In genomic region chr6:138989098-138989983, GRCh38 we compare ENCODE assay signal across 11 cellular contexts. TPM values are rescaled to one million over a fixed set of nuclear protein-coding genes. Genes with fewer than 3 reads are reported as not detected.
DNase-seq lines count a peak whose midpoint lies in the region; ATAC-seq and TF ChIP-seq lines count a peak whose summit lies in the region.
"Had no signal": no experiment of that assay in that cellular context is flagged by ENCODE, and none has a peak within 500 bp of the region (broad histone marks: within the 10 kb centered on the region; RNA-seq: fewer than 3 reads in every experiment).

No MANE protein-coding gene starts in this region.

- no peaks in the 10 kb centered on the region for H3K27me3 Mint-ChIP-seq in activated naive CD8-positive, alpha-beta T cell
- H3K27me3 Mint-ChIP-seq in neural crest cell (ENCODE audit: low read depth), result no peaks in the 10 kb centered on the region

- H3K27me3 ChIP-seq in Loucy (ENCODE audit: insufficient read depth, low read length, poor library complexity, severe bottlenecking), result no peaks in the 10 kb centered on the region

- peaks cover 10% of the 10 kb centered on the region for H3K4me1 Mint-ChIP-seq in activated naive CD8-positive, alpha-beta T cell (ENCODE audit: low read depth)
- peaks cover 23% of the 10 kb centered on the region for H3K4me1 Mint-ChIP-seq in neural crest cell

- no peaks in the 10 kb centered on the region for H3K9me3 Mint-ChIP-seq in activated naive CD8-positive, alpha-beta T cell (ENCODE audit: low read depth)
- no peaks in the 10 kb centered on the region for H3K9me3 Mint-ChIP-seq in neural crest cell

- H3F3A ChIP-seq in Loucy (ENCODE audit: low read depth), result no peaks in the 10 kb centered on the region

- H4K20me1 ChIP-seq in Loucy (ENCODE audit: insufficient read depth, low read length, poor library complexity, severe bottlenecking), result peaks cover 32% of the 10 kb centered on the region

- peaks cover 33% of the 10 kb centered on the region for H3K79me2 ChIP-seq in Loucy (ENCODE audit: insufficient read depth, low read length)

- peak overlapping the region; percentile 72; the same call in 1 of the 2 replicates for H2AFZ ChIP-seq in Loucy (ENCODE audit: low read length)

- peak overlapping the region; percentile 68 for H3K4me2 ChIP-seq in Loucy (ENCODE audit: low read depth, low read length, poor library complexity, severe bottlenecking)

- no peaks in the 10 kb centered on the region for H3K9me3 ChIP-seq in Loucy (ENCODE audit: insufficient read depth, low read depth, low read length)
- H3K9me3 ChIP-seq: thoracic aorta had no signal

- H3K9me2 ChIP-seq in Loucy (replicated peaks; ENCODE audit: low read depth, low read length), result no peaks in the 10 kb centered on the region

- peak overlapping the region; percentile 93 for H3K27ac Mint-ChIP-seq in activated naive CD8-positive, alpha-beta T cell
- no peak overlapping the region for H3K27ac Mint-ChIP-seq in neural crest cell (ENCODE audit: unreplicated experiment)

- no peak overlapping the region for H3K9ac ChIP-seq in Loucy (ENCODE audit: low read depth, low read length, poor library complexity, severe bottlenecking)

- DNase-seq in NCI-H1417 (lab: John Stamatoyannopoulos, UW) (peak in 2 of 3 experiments; percentile 48 to 75), NCI-H1417 treated with DMSO at 0.1 percent for 48 hours (lab: John Stamatoyannopoulos, UW) (no peak), neural crest cell (ENCODE audit: low read depth, low spot score) (no peak), HPDE6-E6E7 (ENCODE audit: extremely low spot score) (no peak), pons (ENCODE audit: low spot score) (no peak)
- DNase-seq: activated CD4-positive, alpha-beta T cell treated with anti-CD3 and anti-CD28 coated beads for 48 hours; activated naive CD4-positive, alpha-beta T cell treated with Interleukin-2 at 50 U/mL for 16 hours had no signal

- H3K36me3 ChIP-seq in Loucy (ENCODE audit: insufficient read depth, low read length), result no peaks in the 10 kb centered on the region
- H3K36me3 ChIP-seq: thoracic aorta had no signal

- H3K36me3 Mint-ChIP-seq in activated naive CD8-positive, alpha-beta T cell, result no peaks in the 10 kb centered on the region
- H3K36me3 Mint-ChIP-seq in neural crest cell (ENCODE audit: low read depth), result no peaks in the 10 kb centered on the region

- no peak for ATAC-seq in HG02885 (IDR thresholded peaks at IDR 0.05; ENCODE audit: poor library complexity, unreplicated experiment)

- peak overlapping the region; percentile 91 for H3K4me3 Mint-ChIP-seq in activated naive CD8-positive, alpha-beta T cell
- peak overlapping the region; percentile 90 for H3K4me3 Mint-ChIP-seq in neural crest cell

- peak overlapping the region; percentile 92 for H3K4me3 ChIP-seq in Loucy (ENCODE audit: low read length, poor library complexity, severe bottlenecking)

- TF ChIP-seq CTCF in Loucy (conservative IDR thresholded peaks at IDR 0.05; ENCODE audit: low read length) (no peak), neural crest cell (conservative IDR thresholded peaks at IDR 0.05) (no peak)

- H3K4me1 ChIP-seq in Loucy (ENCODE audit: insufficient read depth, low read length, poor library complexity, severe bottlenecking), result peaks cover 29% of the 10 kb centered on the region

RNA-seq across cellular contexts. Expression of gene REPS1, which starts 1.3 kb away (rescaled TPM):
- 56.5 and 61.1 TPM in 2 replicates for total RNA-seq in neural crest cell

RNA-seq across cellular contexts. Expression of gene ABRACL, which starts 39.2 kb away (rescaled TPM):
- 66.8 and 66.9 TPM in 2 replicates for total RNA-seq in neural crest cell

Comparison
In these comparisons a context has a peak if more than half of its experiments do, and no peak if none do; other contexts are left out.
1. DNase-seq: peak in NCI-H1417 (2 of 3); none in NCI-H1417 treated with DMSO at 0.1 percent for 48 hours (single experiment), neural crest cell (single experiment), HPDE6-E6E7 (single experiment) and pons (single experiment).